Comparison of ENCODE assay signal across 12 cellular contexts in genomic region chr10:7054915-7055314, GRCh38.
DNase-seq lines count a peak whose midpoint lies in the region; ATAC-seq and TF ChIP-seq lines count a peak whose summit lies in the region.
"Had no signal": no experiment of that assay in that cellular context is flagged by ENCODE, and none has a peak within 500 bp of the region (broad histone marks: within the 10 kb centered on the region; RNA-seq: fewer than 3 reads in every experiment).

No MANE protein-coding gene starts in this region.

- ATAC-seq in HG03565 (IDR thresholded peaks at IDR 0.05; ENCODE audit: unreplicated experiment) = no peak
- ATAC-seq in stimulated activated effector memory CD8-positive, alpha-beta T cell treated with anti-CD3 and anti-CD28 coated beads, Interleukin-12 subunit alpha, Interleukin-12 subunit beta, amount 100 ng/mL, for 72 hours = no peak
- ATAC-seq: heart left ventricle had no signal

- no peaks in the 10 kb centered on the region for H3K36me3 ChIP-seq in brain microvascular endothelial cell (replicated peaks)
- H3K36me3 ChIP-seq: heart left ventricle had no signal

- H3K27ac Mint-ChIP-seq in HFFc6 = no peak overlapping the region
- H3K27ac Mint-ChIP-seq in stimulated activated effector memory CD8-positive, alpha-beta T cell treated with anti-CD3 and anti-CD28 coated beads, Interleukin-12 subunit alpha, Interleukin-12 subunit beta, amount 100 ng/mL, for 72 hours = no peak overlapping the region

- H3K27me3 ChIP-seq in brain microvascular endothelial cell (replicated peaks) = no peaks in the 10 kb centered on the region
- H3K27me3 ChIP-seq: heart left ventricle had no signal

- peak; percentile 2 for DNase-seq in NCI-H187 treated with DMSO at 0.1 percent for 48 hours (lab: John Stamatoyannopoulos, UW)
- no peak for DNase-seq in NCI-H187 (lab: John Stamatoyannopoulos, UW)
- peak; percentile 1 for DNase-seq in brain microvascular endothelial cell
- DNase-seq in retinal pigment epithelial cell (ENCODE audit: low read depth) = no peak
- no peak for DNase-seq in HFFc6
- no peak for DNase-seq in stimulated activated effector memory CD8-positive, alpha-beta T cell treated with anti-CD3 and anti-CD28 coated beads, Interleukin-12 subunit alpha, Interleukin-12 subunit beta, amount 100 ng/mL, for 72 hours (ENCODE audit: low spot score in 2 of 2)
- DNase-seq: activated CD8-positive, alpha-beta memory T cell treated with anti-CD3 and anti-CD28 coated beads, Interleukin-2, amount 50 U/mL, for 48 hours; heart left ventricle; NCI-H1105 had no signal

- H3K4me3 ChIP-seq in brain microvascular endothelial cell (ENCODE audit: low read depth, low read length) (no peak overlapping the region), retinal pigment epithelial cell (ENCODE audit: low read length) (no peak overlapping the region)
- H3K4me3 ChIP-seq: heart left ventricle, SK-N-MC had no signal

- no peak overlapping the region for H3K27ac ChIP-seq in brain microvascular endothelial cell
- H3K27ac ChIP-seq: heart left ventricle, SK-N-MC had no signal

- TF ChIP-seq EP300 in Ishikawa (IDR thresholded peaks at IDR 0.05; ENCODE audit: borderline replicate concordance) = no peak

- no peaks in the 10 kb centered on the region for H3K4me1 Mint-ChIP-seq in HFFc6 (ENCODE audit: low read depth)
- H3K4me1 Mint-ChIP-seq in stimulated activated effector memory CD8-positive, alpha-beta T cell treated with anti-CD3 and anti-CD28 coated beads, Interleukin-12 subunit alpha, Interleukin-12 subunit beta, amount 100 ng/mL, for 72 hours = peaks cover 14% of the 10 kb centered on the region

- H3K9me3 Mint-ChIP-seq in HFFc6 = peaks cover 39% of the 10 kb centered on the region
- peaks cover 4% of the 10 kb centered on the region for H3K9me3 Mint-ChIP-seq in stimulated activated effector memory CD8-positive, alpha-beta T cell treated with anti-CD3 and anti-CD28 coated beads, Interleukin-12 subunit alpha, Interleukin-12 subunit beta, amount 100 ng/mL, for 72 hours

- H3K27me3 Mint-ChIP-seq in HFFc6 (ENCODE audit: insufficient read depth) = no peaks in the 10 kb centered on the region

- TF ChIP-seq CTCF in brain microvascular endothelial cell (IDR thresholded peaks at IDR 0.05; ENCODE audit: low read depth, low read length, missing control alignments) = peak; percentile 62
- TF ChIP-seq CTCF in retinal pigment epithelial cell (conservative IDR thresholded peaks at IDR 0.05; ENCODE audit: low read depth, low read length) = peak; percentile 57
- TF ChIP-seq CTCF in HFFc6 (IDR thresholded peaks at IDR 0.05) = no peak

- no peak for TF ChIP-seq RAD21 in Ishikawa (IDR thresholded peaks at IDR 0.05; ENCODE audit: low read depth)

- H3K4me3 Mint-ChIP-seq in HFFc6 = no peak overlapping the region
- no peak overlapping the region for H3K4me3 Mint-ChIP-seq in stimulated activated effector memory CD8-positive, alpha-beta T cell treated with anti-CD3 and anti-CD28 coated beads, Interleukin-12 subunit alpha, Interleukin-12 subunit beta, amount 100 ng/mL, for 72 hours

- in situ Hi-C loops in brain microvascular endothelial cell (cut with HindIII; ENCODE audit: low pct_ligation_motif_present, low sequenced_read_pairs) = no loop called here

- H3K36me3 Mint-ChIP-seq in HFFc6 (ENCODE audit: low read depth) = no peaks in the 10 kb centered on the region; the same call in 1 of the 2 replicates
- no peaks in the 10 kb centered on the region for H3K36me3 Mint-ChIP-seq in stimulated activated effector memory CD8-positive, alpha-beta T cell treated with anti-CD3 and anti-CD28 coated beads, Interleukin-12 subunit alpha, Interleukin-12 subunit beta, amount 100 ng/mL, for 72 hours

TF ChIP-seq in Ishikawa, 13 proteins besides CTCF, POLR2A, EP300 and RAD21:
- TF ChIP-seq USF1 (IDR thresholded peaks at IDR 0.05) (peak; percentile 73), REST (IDR thresholded peaks at IDR 0.05; ENCODE audit: low read depth) (no peak)

Comparison
In these comparisons a context has a peak if more than half of its experiments do, and no peak if none do; other contexts are left out.
1. DNase-seq: peak in NCI-H187 treated with DMSO at 0.1 percent for 48 hours (single experiment) and brain microvascular endothelial cell (single experiment); none in NCI-H187 (0 of 2), retinal pigment epithelial cell (single experiment), HFFc6 (single experiment) and stimulated activated effector memory CD8-positive, alpha-beta T cell treated with anti-CD3 and anti-CD28 coated beads, Interleukin-12 subunit alpha, Interleukin-12 subunit beta, amount 100 ng/mL, for 72 hours (0 of 2).